In genomic region chr5:55110156-55110680, GRCh38 we compare ENCODE assay signal across 1 cellular context.
TF ChIP-seq lines count a peak whose summit lies in the region.

No MANE protein-coding gene starts in this region.

TF ChIP-seq in H1, 55 proteins besides CTCF, POLR2A, EP300 and RAD21:
- no peak for TF ChIP-seq MAX (IDR thresholded peaks at IDR 0.05)
- no peak for TF ChIP-seq ATF2 (IDR thresholded peaks at IDR 0.05; ENCODE audit: low read length)
- no peak for TF ChIP-seq GTF2F1 (IDR thresholded peaks at IDR 0.05; ENCODE audit: borderline replicate concordance, low read depth, low read length)
- no peak for TF ChIP-seq RXRA (IDR thresholded peaks at IDR 0.05; ENCODE audit: insufficient read depth, low read depth, low read length)
- no peak for TF ChIP-seq SP2 (IDR thresholded peaks at IDR 0.05; ENCODE audit: low read length)
- no peak for TF ChIP-seq SP1 (IDR thresholded peaks at IDR 0.05; ENCODE audit: low read depth, low read length)
- TF ChIP-seq SUZ12 (IDR thresholded peaks at IDR 0.05; ENCODE audit: low read length): no peak
- no peak for TF ChIP-seq TBP (IDR thresholded peaks at IDR 0.05; ENCODE audit: low read depth, low read length)
- TF ChIP-seq NRF1 (IDR thresholded peaks at IDR 0.05; ENCODE audit: low read depth, low read length): no peak
- TF ChIP-seq SAP30 (IDR thresholded peaks at IDR 0.05; ENCODE audit: insufficient read depth, insufficient replicate concordance, low read length): no peak
- no peak for TF ChIP-seq E2F6 (IDR thresholded peaks at IDR 0.05)
- TF ChIP-seq ASH2L (IDR thresholded peaks at IDR 0.05; ENCODE audit: low read length): no peak
- no peak for TF ChIP-seq BCL11A (IDR thresholded peaks at IDR 0.05; ENCODE audit: low read depth in 2 of 2, low read length in 2 of 2)
